ENCODE assay signal across 1 cellular context in the genomic region with DNA sequence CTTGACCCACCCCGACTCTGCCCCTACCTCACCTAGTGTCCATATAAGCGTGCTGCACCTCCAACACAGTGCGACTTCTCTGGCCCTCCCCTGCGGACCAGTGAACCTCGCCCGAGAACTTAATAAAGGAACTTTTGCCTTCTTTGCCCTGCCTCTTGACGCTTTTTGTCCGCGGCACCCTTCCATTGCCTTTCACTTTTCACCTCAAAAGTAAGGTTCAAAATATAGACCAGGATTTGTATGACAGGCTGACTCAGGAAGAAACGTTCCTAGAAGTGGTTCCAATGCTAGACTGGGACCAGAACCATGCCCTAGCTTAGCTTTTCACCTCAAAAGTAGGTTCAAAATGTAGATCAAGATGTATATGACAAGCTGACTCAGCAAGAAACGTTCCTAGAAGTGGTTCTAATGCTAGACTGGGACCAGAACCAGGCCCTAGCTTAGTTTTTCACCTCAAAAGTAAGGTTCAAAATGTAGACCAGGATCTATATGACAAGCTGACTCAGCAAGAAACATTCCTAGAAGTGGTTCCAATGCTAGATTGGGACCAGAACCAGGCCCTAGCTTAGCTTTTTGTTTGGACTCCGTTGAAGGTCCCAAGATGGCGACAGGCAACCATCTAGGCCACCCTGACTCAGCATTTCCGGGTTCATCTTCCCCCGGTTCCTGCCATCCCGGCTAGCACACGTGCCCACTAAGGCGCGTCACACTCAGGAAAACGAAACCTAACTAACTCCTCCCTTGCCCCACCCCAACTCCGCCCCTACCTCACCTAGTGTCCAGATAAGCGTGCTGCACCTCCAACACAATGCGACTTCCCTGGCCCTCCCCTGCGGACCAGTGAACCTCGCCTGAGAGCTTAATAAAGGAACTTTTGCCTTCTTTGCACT.
TF ChIP-seq lines count a peak whose summit lies in the region.

No MANE protein-coding gene starts in this region.

TF ChIP-seq in A549, 52 proteins besides CTCF, POLR2A, EP300 and RAD21:
- peak; percentile 97 for TF ChIP-seq MAFK (IDR thresholded peaks at IDR 0.05; ENCODE audit: partially characterized antibody)
- no peak for TF ChIP-seq HMGXB4 (CRISPR knock-in tag; IDR thresholded peaks at IDR 0.05; ENCODE audit: borderline replicate concordance)
TF ChIP-seq in A549: peak in this region for 1.
